1 cellular context compared by ENCODE assay signal in genomic region chr3:99529265-99529664, GRCh38.
TF ChIP-seq lines count a peak whose summit lies in the region.

No MANE protein-coding gene starts in this region.

TF ChIP-seq in HepG2, 621 proteins besides CTCF, POLR2A, EP300 and RAD21 (continued from another document):
- TF ChIP-seq, protein P1, sequence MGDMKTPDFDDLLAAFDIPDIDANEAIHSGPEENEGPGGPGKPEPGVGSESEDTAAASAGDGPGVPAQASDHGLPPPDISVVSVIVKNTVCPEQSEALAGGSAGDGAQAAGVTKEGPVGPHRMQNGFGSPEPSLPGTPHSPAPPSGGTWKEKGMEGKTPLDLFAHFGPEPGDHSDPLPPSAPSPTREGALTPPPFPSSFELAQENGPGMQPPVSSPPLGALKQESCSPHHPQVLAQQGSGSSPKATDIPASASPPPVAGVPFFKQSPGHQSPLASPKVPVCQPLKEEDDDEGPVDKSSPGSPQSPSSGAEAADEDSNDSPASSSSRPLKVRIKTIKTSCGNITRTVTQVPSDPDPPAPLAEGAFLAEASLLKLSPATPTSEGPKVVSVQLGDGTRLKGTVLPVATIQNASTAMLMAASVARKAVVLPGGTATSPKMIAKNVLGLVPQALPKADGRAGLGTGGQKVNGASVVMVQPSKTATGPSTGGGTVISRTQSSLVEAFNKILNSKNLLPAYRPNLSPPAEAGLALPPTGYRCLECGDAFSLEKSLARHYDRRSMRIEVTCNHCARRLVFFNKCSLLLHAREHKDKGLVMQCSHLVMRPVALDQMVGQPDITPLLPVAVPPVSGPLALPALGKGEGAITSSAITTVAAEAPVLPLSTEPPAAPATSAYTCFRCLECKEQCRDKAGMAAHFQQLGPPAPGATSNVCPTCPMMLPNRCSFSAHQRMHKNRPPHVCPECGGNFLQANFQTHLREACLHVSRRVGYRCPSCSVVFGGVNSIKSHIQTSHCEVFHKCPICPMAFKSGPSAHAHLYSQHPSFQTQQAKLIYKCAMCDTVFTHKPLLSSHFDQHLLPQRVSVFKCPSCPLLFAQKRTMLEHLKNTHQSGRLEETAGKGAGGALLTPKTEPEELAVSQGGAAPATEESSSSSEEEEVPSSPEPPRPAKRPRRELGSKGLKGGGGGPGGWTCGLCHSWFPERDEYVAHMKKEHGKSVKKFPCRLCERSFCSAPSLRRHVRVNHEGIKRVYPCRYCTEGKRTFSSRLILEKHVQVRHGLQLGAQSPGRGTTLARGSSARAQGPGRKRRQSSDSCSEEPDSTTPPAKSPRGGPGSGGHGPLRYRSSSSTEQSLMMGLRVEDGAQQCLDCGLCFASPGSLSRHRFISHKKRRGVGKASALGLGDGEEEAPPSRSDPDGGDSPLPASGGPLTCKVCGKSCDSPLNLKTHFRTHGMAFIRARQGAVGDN (CRISPR knock-in tag; IDR thresholded peaks at IDR 0.05) = no peak
